ENCODE assay signal across 1 cellular context in the genomic region with DNA sequence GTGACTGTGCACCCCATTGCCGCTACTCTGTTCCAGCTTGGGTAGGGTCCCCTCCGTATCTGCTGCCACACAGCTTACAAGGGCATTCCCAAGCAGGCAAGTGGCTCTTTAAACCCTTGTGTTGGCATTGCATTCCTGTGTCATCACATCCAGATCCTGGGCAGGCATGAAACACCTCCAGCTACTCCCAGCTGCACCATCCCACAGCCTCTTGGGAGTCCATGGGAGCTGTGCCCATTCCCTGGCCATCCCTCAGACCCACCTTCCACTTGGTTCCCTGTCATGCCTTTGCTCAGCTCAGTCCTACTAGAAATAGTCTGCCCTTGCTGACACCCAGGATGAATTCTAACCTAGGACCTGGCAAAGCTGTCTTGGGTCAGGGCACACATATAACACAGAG.
TF ChIP-seq lines count a peak whose summit lies in the region.

No MANE protein-coding gene starts in this region.

TF ChIP-seq in IMR-90, 13 proteins besides CTCF, POLR2A, EP300 and RAD21 (continued from another document):
- no peak for TF ChIP-seq CHD1 (IDR thresholded peaks at IDR 0.05; ENCODE audit: low read depth, low read length)
- TF ChIP-seq CEBPB (IDR thresholded peaks at IDR 0.05; ENCODE audit: low read depth, low read length): no peak
- no peak for TF ChIP-seq MXI1 (IDR thresholded peaks at IDR 0.05; ENCODE audit: borderline replicate concordance, low read depth, low read length)
- no peak for TF ChIP-seq FOS (IDR thresholded peaks at IDR 0.05; ENCODE audit: low read depth, low read length)
- TF ChIP-seq SMC3 (IDR thresholded peaks at IDR 0.05; ENCODE audit: low read depth, low read length): no peak
